8 cellular contexts compared by ENCODE assay signal in the genomic region with DNA sequence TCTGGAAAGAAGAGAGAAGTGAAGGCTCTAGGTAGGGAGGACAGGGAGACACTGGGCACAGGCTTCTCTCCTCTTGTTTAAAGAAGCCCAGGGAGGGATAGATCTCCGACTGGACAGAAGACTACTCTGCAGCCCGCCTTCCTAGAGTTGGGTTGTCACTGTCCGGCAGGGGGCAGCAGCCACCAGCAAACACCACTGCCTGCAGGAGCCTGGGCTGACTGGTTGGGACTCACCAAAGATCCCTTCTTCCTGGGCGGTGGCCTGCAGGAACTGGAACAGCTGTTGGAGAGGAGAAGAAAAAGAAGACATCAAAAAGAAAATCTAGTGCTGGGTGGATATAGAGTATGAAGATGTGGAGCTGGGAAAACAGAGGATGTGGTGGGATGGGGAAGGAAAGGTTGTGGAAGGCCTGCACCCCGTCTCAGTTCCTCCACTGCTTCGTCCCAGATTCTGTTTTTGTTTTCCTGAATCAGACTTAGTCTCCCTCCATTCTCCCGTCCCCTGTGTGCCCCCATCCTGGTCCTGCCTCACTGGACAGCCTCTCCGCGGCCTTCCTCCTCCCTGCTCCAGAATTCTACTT. TPM values are rescaled to one million over a fixed set of nuclear protein-coding genes. Genes with fewer than 3 reads are reported as not detected.
DNase-seq lines count a peak whose midpoint lies in the region; ATAC-seq, FAIRE-seq and TF ChIP-seq lines count a peak whose summit lies in the region.
"Not testable (repeated sequence)": the region's sequence is repeated elsewhere in the genome, so short reads cannot be mapped to it uniquely, and the experiment has no call there.

No MANE protein-coding gene starts in this region.

- peak; percentile 70 for DNase-seq in DMS114 treated with DMSO at 0.1 percent for 48 hours (lab: John Stamatoyannopoulos, UW; ENCODE audit: unreplicated experiment)
- peak; percentile 82 for DNase-seq in Karpas-422
- peak; percentile 81 for DNase-seq in PC-3
- DNase-seq in activated CD8-positive, alpha-beta memory T cell treated with anti-CD3 and anti-CD28 coated beads, Interleukin-2, amount 50 U/mL, for 48 hours, result peak; percentile 85
- peak in 1 of 2 experiments; percentile 88 for DNase-seq in H1 (ENCODE audit: low read depth in 1 of 2, low spot score in 2 of 2)
- peak; percentile 38 to 56 for DNase-seq in memory B cell (ENCODE audit: low spot score in 2 of 2)
- peak; percentile 33 for DNase-seq in stimulated activated CD8-positive, alpha-beta memory T cell treated with anti-CD3 and anti-CD28 coated beads, Interleukin-15, amount 100 ng/mL, for 1 hour (ENCODE audit: low read depth)

- CTCF ChIA-PET in PC-3 (lab: Charles Lee) (interaction anchor here (0.7 kb wide), 1 partner anchor 79 kb away, joined by 4 read pairs; no protein-coding TSS in a partner anchor), H1 (lab: Charles Lee; ENCODE audit: partially characterized antibody) (interaction anchor here (0.6 to 2.4 kb wide), 2 partner anchors 10 to 572 kb away, joined by 3 to 7 read pairs; no protein-coding TSS in a partner anchor)

- not testable (repeated sequence) for TF ChIP-seq EP300 in H1 (IDR thresholded peaks at IDR 0.05; ENCODE audit: borderline replicate concordance in 1 of 2, low read depth in 2 of 2, low read length in 2 of 2)

- not testable (repeated sequence) for H3K27me3 ChIP-seq in Karpas-422 (ENCODE audit: low read length); PC-3 (ENCODE audit: low read length); H1 (replicated peaks in 1 of 4; ENCODE audit: control insufficient read depth in 3 of 4, extremely low read depth in 1 of 4, insufficient read depth in 3 of 4, low read length in 3 of 4)

- POLR2A ChIA-PET in PC-3 (lab: Charles Lee; ENCODE audit: unreplicated experiment); H1 (lab: Charles Lee; ENCODE audit: partially characterized antibody): not testable (repeated sequence)

- not testable (repeated sequence) for H4K20me1 ChIP-seq in Karpas-422 (ENCODE audit: insufficient read depth, low read depth, low read length); PC-3 (ENCODE audit: low read length); H1 (replicated peaks in 1 of 2; ENCODE audit: control insufficient read depth in 1 of 2, insufficient read depth in 2 of 2, low read length in 2 of 2)

- WGBS in H1 (ENCODE audit: extremely low coverage in 1 of 2, insufficient coverage in 1 of 2, insufficient read length in 1 of 2, insufficient replicate concordance in 2 of 2, low coverage in 1 of 2, low lambda C conversion rate in 2 of 2, missing lambda C conversion rate in 1 of 2), 2 experiments, result 43% methylated on average over 5 of the region's 9 CpGs; no CpG with 5 or more reads in 1 of the 2 experiments

- not testable (repeated sequence) for TF ChIP-seq POLR2A in H1 (IDR thresholded peaks at IDR 0.05; ENCODE audit: control extremely low read depth in 1 of 2, low read depth in 2 of 2, low read length in 2 of 2)

- not testable (repeated sequence) for H3K14ac ChIP-seq in H1 (ENCODE audit: insufficient read length)

- H2BK120ac ChIP-seq in H1 (replicated peaks; ENCODE audit: low read depth, low read length), result not testable (repeated sequence)

- not testable (repeated sequence) for H2BK5ac ChIP-seq in H1 (ENCODE audit: low read depth, low read length)

- not testable (repeated sequence) for H3K27ac Mint-ChIP-seq in memory B cell

- not testable (repeated sequence) for FAIRE-seq in H1 (lab: Jason Lieb, UNC)

- not testable (repeated sequence) for H3K27me3 Mint-ChIP-seq in memory B cell

- not testable (repeated sequence) for H3K36me3 Mint-ChIP-seq in memory B cell

- not testable (repeated sequence) for H3K4me1 ChIP-seq in Karpas-422 (ENCODE audit: low read length); PC-3 (ENCODE audit: insufficient read depth, low read length); H1 (replicated peaks in 1 of 4; ENCODE audit: control insufficient read depth in 3 of 4, insufficient read depth in 4 of 4, low read length in 3 of 4)

- not testable (repeated sequence) for H3K18ac ChIP-seq in H1 (ENCODE audit: extremely low read depth, low read length)

- not testable (repeated sequence) for H3F3A ChIP-seq in PC-3 (ENCODE audit: low read length, unreplicated experiment)

- not testable (repeated sequence) for H2BK20ac ChIP-seq in H1 (ENCODE audit: low read length)

- H3K4ac ChIP-seq in H1 (replicated peaks; ENCODE audit: insufficient read length, low read depth, low read length), result not testable (repeated sequence)

- peak; percentile 77 to 81 for TF ChIP-seq RAD21 in H1 (IDR thresholded peaks at IDR 0.05 in 1 of 2, conservative IDR thresholded peaks at IDR 0.05 in 1 of 2; ENCODE audit: low read depth in 2 of 2, low read length in 2 of 2)

- H2BK15ac ChIP-seq in H1 (ENCODE audit: low read length), result not testable (repeated sequence)

- not testable (repeated sequence) for H3K23me2 ChIP-seq in H1 (ENCODE audit: low read depth, low read length)

- H2BK12ac ChIP-seq in H1 (ENCODE audit: low read depth, low read length), result not testable (repeated sequence)

- peak; percentile 77 for TF ChIP-seq CTCF in PC-3 (conservative IDR thresholded peaks at IDR 0.05; ENCODE audit: low read depth, low read length)
- peak; percentile 59 to 75 (median 69) for TF ChIP-seq CTCF in H1 (IDR thresholded peaks at IDR 0.05; ENCODE audit: control extremely low read depth in 1 of 3, insufficient read depth in 1 of 3, low read depth in 1 of 3, low read length in 3 of 3)

- not testable (repeated sequence) for H3K4me2 ChIP-seq in Karpas-422 (ENCODE audit: low read depth, low read length, poor library complexity, severe bottlenecking); PC-3 (ENCODE audit: low read length); H1 (ENCODE audit: insufficient read depth in 1 of 2, low read depth in 2 of 2, low read length in 2 of 2)

- not testable (repeated sequence) for H3K79me2 ChIP-seq in Karpas-422 (ENCODE audit: low read length); PC-3 (ENCODE audit: low read length); H1 (ENCODE audit: control insufficient read depth in 1 of 2, insufficient read depth in 2 of 2, low read length in 2 of 2)

- H4K5ac ChIP-seq in H1 (ENCODE audit: insufficient read length, low read depth, low read length), result not testable (repeated sequence)

- H4K8ac ChIP-seq in H1 (ENCODE audit: extremely low read depth, insufficient read depth, low read length), result not testable (repeated sequence)

- not testable (repeated sequence) for H3K9me2 ChIP-seq in Karpas-422 (replicated peaks; ENCODE audit: insufficient read depth, low read length); PC-3 (replicated peaks; ENCODE audit: low read length)

- H3K79me1 ChIP-seq in H1 (ENCODE audit: low read depth, low read length), result not testable (repeated sequence)

- H2AK5ac ChIP-seq in H1 (ENCODE audit: low read depth, low read length), result not testable (repeated sequence)

- not testable (repeated sequence) for H3K23ac ChIP-seq in H1 (ENCODE audit: insufficient read length)

- intact Hi-C loops in PC-3 (cut with micrococcal nuclease), result loop anchor here (1.0 to 5.0 kb wide), 2 partner anchors 153 to 315 kb away; no protein-coding TSS in a partner anchor

- H4K91ac ChIP-seq in H1 (replicated peaks; ENCODE audit: insufficient read length, low read length), result not testable (repeated sequence)

- H3K9me3 ChIP-seq in Karpas-422 (ENCODE audit: low read length); PC-3 (ENCODE audit: low read length); H1 (ENCODE audit: insufficient read depth in 2 of 2, low read depth in 1 of 2, low read length in 1 of 2): not testable (repeated sequence)

- H3K4me3 ChIP-seq in Karpas-422 (ENCODE audit: low read length); PC-3 (ENCODE audit: low read length); H1 (ENCODE audit: extremely low read depth in 1 of 4, insufficient read depth in 2 of 4, low read depth in 3 of 4, low read length in 4 of 4): not testable (repeated sequence)

- ATAC-seq in GM21825 (IDR thresholded peaks at IDR 0.05; ENCODE audit: unreplicated experiment) (peak; percentile 63), PC-3 (peak; percentile 99), memory B cell (ENCODE audit: low read depth) (peak; percentile 80)

- H3K9ac ChIP-seq in Karpas-422 (ENCODE audit: low read length); PC-3 (ENCODE audit: low read length); H1 (replicated peaks in 1 of 4; ENCODE audit: extremely low read depth in 1 of 4, low read depth in 3 of 4, low read length in 3 of 4): not testable (repeated sequence)

- not testable (repeated sequence) for H3K36me3 ChIP-seq in Karpas-422 (ENCODE audit: insufficient read depth, low read length); PC-3 (ENCODE audit: low read depth, low read length); H1 (ENCODE audit: control insufficient read depth in 2 of 4, insufficient read depth in 4 of 4, low read length in 3 of 4)

- not testable (repeated sequence) for H3K56ac ChIP-seq in H1 (replicated peaks; ENCODE audit: insufficient read length, low read depth, low read length)

- BruUV-seq in PC-3 (replicated peaks; lab: Mats Ljungman, UMichigan), result not testable (repeated sequence)

- not testable (repeated sequence) for H2AFZ ChIP-seq in Karpas-422 (ENCODE audit: low read length); PC-3 (ENCODE audit: low read length); H1 (ENCODE audit: low read length)

- not testable (repeated sequence) for H3K4me1 Mint-ChIP-seq in memory B cell

- not testable (repeated sequence) for H3K4me3 Mint-ChIP-seq in memory B cell

- H3K27ac ChIP-seq in Karpas-422 (ENCODE audit: low read length); PC-3 (ENCODE audit: low read length); H1 (ENCODE audit: low read depth, low read length): not testable (repeated sequence)

- not testable (repeated sequence) for H3K9me3 Mint-ChIP-seq in memory B cell

RNA-seq across cellular contexts. Expression of a gene that starts 11.6 kb away (rescaled TPM):
- total RNA-seq in Karpas-422 (2014; rRNA removed; shearing (Covaris generic); ENCODE audit: low replicate concordance), result 22.5 and 34.2 TPM in 2 replicates
- total RNA-seq in PC-3 (2014; rRNA removed), result 10.8 and 20.5 TPM in 2 replicates
- 25.8 and 26.7 TPM in 2 replicates for total RNA-seq in H1 (2021; fragmentation: NEBNext Ultra II Directional; extraction: Animal tissue kit (Norgen Biotek cat#: 25700))
- 24.2 and 28.6 TPM in 2 replicates for polyA plus RNA-seq in H1 (2011; rRNA removed)
- 35.7 TPM for polyA plus RNA-seq in H1 (2011; cell fraction: cytosol; rRNA removed)
- 57.5 TPM for polyA plus RNA-seq in H1 (2011; cell fraction: nucleus; rRNA removed)
- polyA plus RNA-seq in H1 (2012, experiment 1 of 2), result 21.9 to 28.1 TPM (median 26.1 TPM) in 4 replicates
- polyA plus RNA-seq in H1 (2012, experiment 2 of 2), result 23.9 TPM
- 17.4 TPM for polyA plus RNA-seq in H1 (2013, experiment 1 of 2)
- 16.6 TPM for polyA plus RNA-seq in H1 (2013, experiment 2 of 2)
- polyA minus RNA-seq in H1 (2011; rRNA and poly(A)+ RNA removed), result 28.0 and 35.5 TPM in 2 replicates
- polyA minus RNA-seq in H1 (2011; cell fraction: cytosol; rRNA and poly(A)+ RNA removed), result 18.2 TPM
- polyA minus RNA-seq in H1 (2011; cell fraction: nucleus; rRNA and poly(A)+ RNA removed), result 32.5 TPM
